Comparison of ENCODE assay signal across 8 cellular contexts in the genomic region with DNA sequence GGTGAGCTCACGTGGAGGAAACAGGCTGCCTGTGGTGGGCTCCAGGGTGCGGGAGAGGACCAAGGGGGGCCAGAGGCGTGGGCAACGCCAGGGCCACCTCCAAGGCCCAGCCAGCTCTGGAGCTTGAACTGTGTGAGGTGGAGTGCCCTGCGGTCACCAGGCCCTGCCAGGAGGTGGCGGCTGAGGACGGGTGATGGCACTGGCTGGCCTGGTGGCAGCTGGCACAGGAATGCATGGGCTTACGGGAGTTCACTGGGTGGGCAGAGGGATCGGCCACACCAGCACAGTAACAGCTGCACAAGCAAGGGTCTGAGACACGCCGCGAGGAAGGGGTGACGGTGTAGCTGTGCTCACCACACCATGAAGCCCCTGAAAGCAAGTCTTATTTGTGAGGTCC. TPM values are rescaled to one million over a fixed set of nuclear protein-coding genes. Genes with fewer than 3 reads are reported as not detected.
A peak's percentile ranks its signal among the peaks of the same experiment; 100 is the strongest.
DNase-seq lines count a peak whose midpoint lies in the region; ATAC-seq and TF ChIP-seq lines count a peak whose summit lies in the region.

No MANE protein-coding gene starts in this region.

- peaks cover 2% of the 10 kb centered on the region for H3K36me3 Mint-ChIP-seq in activated CD8-positive, alpha-beta T cell treated with anti-CD3 and anti-CD28 coated beads, Interleukin-2, amount 10 ng/mL, durations not matched to agents 7 days and 5 days (ENCODE audit: low read depth)
- peaks cover 5% of the 10 kb centered on the region for H3K36me3 Mint-ChIP-seq in mesothelial cell of epicardium

- H3K4me3 ChIP-seq in GM12864 (ENCODE audit: low read depth, low read length) (no peak overlapping the region), lower lobe of right lung (no peak overlapping the region)

- peaks cover 69% of the 10 kb centered on the region for H3K36me3 ChIP-seq in lower lobe of right lung

- ATAC-seq in activated CD8-positive, alpha-beta T cell treated with anti-CD3 and anti-CD28 coated beads, Interleukin-2, amount 10 ng/mL, durations not matched to agents 7 days and 5 days, result peak; percentile 57
- peak in 1 of 2 donors; percentile 33 for ATAC-seq in lower lobe of right lung
- no peak for ATAC-seq in GM21526 (IDR thresholded peaks at IDR 0.05; ENCODE audit: low FRiP score, unreplicated experiment)
- ATAC-seq in HG02642 (IDR thresholded peaks at IDR 0.05; ENCODE audit: poor library complexity, unreplicated experiment), result no peak
- no peak for ATAC-seq in GM19455 (IDR thresholded peaks at IDR 0.05; ENCODE audit: unreplicated experiment)

- no peaks in the 10 kb centered on the region for H3K27me3 Mint-ChIP-seq in activated CD8-positive, alpha-beta T cell treated with anti-CD3 and anti-CD28 coated beads, Interleukin-2, amount 10 ng/mL, durations not matched to agents 7 days and 5 days (ENCODE audit: low read depth)
- H3K27me3 Mint-ChIP-seq in mesothelial cell of epicardium (ENCODE audit: low read depth), result no peaks in the 10 kb centered on the region

- DNase-seq in 8988T (peak; percentile 89), GM12864 (ENCODE audit: low read depth) (no peak), lower lobe of right lung (peak; percentile 46), mesothelial cell of epicardium (ENCODE audit: low spot score in 2 of 2, unreplicated experiment in 2 of 2) (no peak)
- peak; percentile 37 for DNase-seq in activated CD8-positive, alpha-beta T cell treated with anti-CD3 and anti-CD28 coated beads, Interleukin-2, amount 10 ng/mL, durations not matched to agents 7 days and 5 days

- H3K27ac ChIP-seq in lower lobe of right lung, result no peak overlapping the region

- no peak overlapping the region for H3K27ac Mint-ChIP-seq in activated CD8-positive, alpha-beta T cell treated with anti-CD3 and anti-CD28 coated beads, Interleukin-2, amount 10 ng/mL, durations not matched to agents 7 days and 5 days
- H3K27ac Mint-ChIP-seq in mesothelial cell of epicardium, result no peak overlapping the region

- H3K9me3 ChIP-seq in lower lobe of right lung, result no peaks in the 10 kb centered on the region

- TF ChIP-seq CTCF in GM12864 (IDR thresholded peaks at IDR 0.05; ENCODE audit: low read depth, low read length, missing control alignments) (peak; percentile 37), lower lobe of right lung (IDR thresholded peaks at IDR 0.05) (peak; percentile 26), mesothelial cell of epicardium (IDR thresholded peaks at IDR 0.05; ENCODE audit: unreplicated experiment) (no peak)

- no peaks in the 10 kb centered on the region for H3K4me1 Mint-ChIP-seq in activated CD8-positive, alpha-beta T cell treated with anti-CD3 and anti-CD28 coated beads, Interleukin-2, amount 10 ng/mL, durations not matched to agents 7 days and 5 days (ENCODE audit: low read depth)
- peaks cover under 1% of the 10 kb centered on the region for H3K4me1 Mint-ChIP-seq in mesothelial cell of epicardium

- no peaks in the 10 kb centered on the region for H3K9me3 Mint-ChIP-seq in activated CD8-positive, alpha-beta T cell treated with anti-CD3 and anti-CD28 coated beads, Interleukin-2, amount 10 ng/mL, durations not matched to agents 7 days and 5 days (ENCODE audit: insufficient read depth)
- no peaks in the 10 kb centered on the region for H3K9me3 Mint-ChIP-seq in mesothelial cell of epicardium

- no peak overlapping the region for H3K4me3 Mint-ChIP-seq in activated CD8-positive, alpha-beta T cell treated with anti-CD3 and anti-CD28 coated beads, Interleukin-2, amount 10 ng/mL, durations not matched to agents 7 days and 5 days
- H3K4me3 Mint-ChIP-seq in mesothelial cell of epicardium, result no peak overlapping the region

- intact Hi-C loops in lower lobe of right lung (cut with DNase I), result no loop called here

- peaks cover 12% of the 10 kb centered on the region for H3K4me1 ChIP-seq in lower lobe of right lung

- no peaks in the 10 kb centered on the region for H3K27me3 ChIP-seq in lower lobe of right lung (ENCODE audit: low read depth)

- POLR2A ChIA-PET in activated CD8-positive, alpha-beta T cell treated with anti-CD3 and anti-CD28 coated beads, Interleukin-2, amount 10 ng/mL, durations not matched to agents 7 days and 5 days (lab: Charles Lee), result no interaction called here

- CTCF ChIA-PET in activated CD8-positive, alpha-beta T cell treated with anti-CD3 and anti-CD28 coated beads, Interleukin-2, amount 10 ng/mL, durations not matched to agents 7 days and 5 days (lab: Charles Lee), result interaction anchor here (1.1 to 1.3 kb wide), 4 partner anchors 24 to 281 kb away, joined by 3 to 4 read pairs (median 4); no protein-coding TSS in a partner anchor

RNA-seq across cellular contexts. Expression of a gene that starts 15.8 kb away (rescaled TPM):
- total RNA-seq in activated CD8-positive, alpha-beta T cell treated with anti-CD3 and anti-CD28 coated beads, Interleukin-2, amount 10 ng/mL, durations not matched to agents 7 days and 5 days, result 10 to 100 TPM; 27.1 to 34.3 TPM
- total RNA-seq in lower lobe of right lung (68.4 TPM), mesothelial cell of epicardium (40.4 to 43.9 TPM (median 43.2 TPM) in 3 replicates)

Comparison
In these comparisons a context has a peak if more than half of its experiments do, and no peak if none do; other contexts are left out.
1. DNase-seq: peak in 8988T (single experiment), activated CD8-positive, alpha-beta T cell treated with anti-CD3 and anti-CD28 coated beads, Interleukin-2, amount 10 ng/mL, durations not matched to agents 7 days and 5 days (single experiment) and lower lobe of right lung (single experiment); none in GM12864 (single experiment) and mesothelial cell of epicardium (0 of 2).